Comparison of ENCODE assay signal across 19 cellular contexts in the genomic region with DNA sequence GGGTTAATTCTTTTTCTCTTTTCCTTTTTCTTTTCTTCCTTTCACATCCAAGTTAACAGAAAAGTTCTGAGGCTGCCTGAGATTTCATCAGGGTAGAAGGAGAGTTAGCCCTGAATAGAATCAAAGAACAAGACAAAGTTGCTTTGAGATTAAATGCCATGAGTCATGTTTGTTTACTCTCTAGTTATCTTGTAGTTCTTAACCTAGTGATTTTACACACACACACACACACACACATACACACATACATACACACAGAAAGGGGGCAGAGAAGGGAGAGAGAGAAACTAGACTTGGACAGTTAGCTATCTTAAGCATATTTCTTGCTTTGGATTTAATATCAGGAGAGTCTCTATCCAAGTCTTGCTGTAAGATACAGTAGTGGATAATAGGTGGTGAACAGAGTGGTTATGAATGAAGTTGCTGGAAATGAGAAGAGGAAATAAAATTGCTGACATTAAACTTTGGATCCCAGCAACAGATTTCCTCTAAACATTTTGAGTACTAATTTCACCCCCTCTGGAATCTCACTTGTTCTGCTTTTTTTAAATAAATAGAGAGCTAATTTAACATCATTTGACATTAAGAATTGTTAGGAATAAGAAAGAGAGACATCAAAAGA. TPM values are rescaled to one million over a fixed set of nuclear protein-coding genes. Genes with fewer than 3 reads are reported as not detected.
DNase-seq lines count a peak whose midpoint lies in the region; ATAC-seq, FAIRE-seq and TF ChIP-seq lines count a peak whose summit lies in the region.
"Had no signal": no experiment of that assay in that cellular context is flagged by ENCODE, and none has a peak within 500 bp of the region (broad histone marks: within the 10 kb centered on the region; RNA-seq: fewer than 3 reads in every experiment).

No MANE protein-coding gene starts in this region.

- no peaks in the 10 kb centered on the region for H3K27me3 ChIP-seq in bronchial epithelial cell (ENCODE audit: control insufficient read depth, insufficient read depth, low read length)
- no peaks in the 10 kb centered on the region for H3K27me3 ChIP-seq in lower lobe of right lung (ENCODE audit: low read depth)
- H3K27me3 ChIP-seq in suprapubic skin, result no peaks in the 10 kb centered on the region
- no peaks in the 10 kb centered on the region for H3K27me3 ChIP-seq in tibial artery
- H3K27me3 ChIP-seq: body of pancreas, ovary had no signal

- intact Hi-C loops in Right ventricle myocardium inferior (cut with DNase I), result no loop called here
- intact Hi-C loops in cardiac septum (cut with DNase I), result no loop called here
- intact Hi-C loops in lower lobe of right lung (cut with DNase I), result no loop called here
- intact Hi-C loops in tibial artery (cut with DNase I; ENCODE audit: low total_unique reads), result no loop called here

- H3K9me3 ChIP-seq in lower lobe of right lung (no peaks in the 10 kb centered on the region), suprapubic skin (no peaks in the 10 kb centered on the region), tibial artery (no peaks in the 10 kb centered on the region)
- H3K9me3 ChIP-seq: body of pancreas, ovary had no signal

- no peaks in the 10 kb centered on the region for H3K4me1 ChIP-seq in lower lobe of right lung
- peaks cover 15% of the 10 kb centered on the region for H3K4me1 ChIP-seq in suprapubic skin
- H3K4me1 ChIP-seq in tibial artery, result peaks cover 0 to 7% (median 3%) of the 10 kb centered on the region in 4 donors

- no peak overlapping the region for H3K4me3 ChIP-seq in bronchial epithelial cell (ENCODE audit: low read depth, low read length)
- no peak overlapping the region for H3K4me3 ChIP-seq in lower lobe of right lung
- H3K4me3 ChIP-seq in suprapubic skin, result no peak overlapping the region
- H3K4me3 ChIP-seq in tibial artery, result no peak overlapping the region
- H3K4me3 ChIP-seq: body of pancreas, ovary had no signal

- TF ChIP-seq POLR2A in suprapubic skin (IDR thresholded peaks at IDR 0.05), result no peak

- no peak for TF ChIP-seq EP300 in suprapubic skin (IDR thresholded peaks at IDR 0.05)

- TF ChIP-seq CTCF in bronchial epithelial cell (IDR thresholded peaks at IDR 0.05; ENCODE audit: insufficient read depth, low read length, severe bottlenecking), result no peak
- no peak for TF ChIP-seq CTCF in lower lobe of right lung (IDR thresholded peaks at IDR 0.05)
- TF ChIP-seq CTCF in suprapubic skin (IDR thresholded peaks at IDR 0.05), result no peak
- TF ChIP-seq CTCF in tibial artery (IDR thresholded peaks at IDR 0.05), result no peak
- no peak for TF ChIP-seq CTCF in omental fat pad (IDR thresholded peaks at IDR 0.05)

- DNase-seq in Right ventricle myocardium inferior (ENCODE audit: missing footprints), result no peak
- no peak for DNase-seq in cardiac septum (ENCODE audit: low spot score)
- peak; percentile 48 for DNase-seq in bronchial epithelial cell (ENCODE audit: low read depth)
- no peak for DNase-seq in lower lobe of right lung
- no peak for DNase-seq in suprapubic skin (ENCODE audit: low spot score in 2 of 2)
- DNase-seq in tibial artery, result no peak
- no peak for DNase-seq in omental fat pad (ENCODE audit: low spot score)
- DNase-seq: activated CD8-positive, alpha-beta memory T cell treated with anti-CD3 and anti-CD28 coated beads for 24 hours; CD8-positive, alpha-beta T cell; effector memory CD8-positive, alpha-beta T cell; foreskin fibroblast; KG1; mammary epithelial cell; NCI-H1105; ovary had no signal

- no peaks in the 10 kb centered on the region for H3K36me3 ChIP-seq in bronchial epithelial cell (ENCODE audit: control insufficient read depth, insufficient read depth, low read length)
- no peaks in the 10 kb centered on the region for H3K36me3 ChIP-seq in lower lobe of right lung
- no peaks in the 10 kb centered on the region for H3K36me3 ChIP-seq in suprapubic skin
- no peaks in the 10 kb centered on the region for H3K36me3 ChIP-seq in tibial artery
- H3K36me3 ChIP-seq: ovary had no signal

- ATAC-seq in Right ventricle myocardium inferior (peak; percentile 44), lower lobe of right lung (peak; percentile 35 to 39), HG02852 (IDR thresholded peaks at IDR 0.05; ENCODE audit: unreplicated experiment) (no peak), omental fat pad (ENCODE audit: low FRiP score) (no peak)
- ATAC-seq: body of pancreas; CD8-positive, alpha-beta T cell; effector memory CD8-positive, alpha-beta T cell had no signal

- H3K27ac ChIP-seq in lower lobe of right lung (peak overlapping the region; percentile 40), suprapubic skin (peak overlapping the region; percentile 38), tibial artery (no peak overlapping the region)
- H3K27ac ChIP-seq: ovary had no signal

- FAIRE-seq in bronchial epithelial cell (lab: Jason Lieb, UNC), result no peak
- FAIRE-seq: A204.1, G401.6 had no signal

RNA-seq across cellular contexts. Expression of a gene that starts 19.9 kb away (rescaled TPM):
- total RNA-seq in Right ventricle myocardium inferior, result 2.5 TPM
- total RNA-seq in cardiac septum, result 1.3 TPM
- 1.9 and 5.5 TPM in 2 replicates for total RNA-seq in bronchial epithelial cell
- 10.1 TPM for total RNA-seq in lower lobe of right lung
- total RNA-seq in suprapubic skin, result 10 to 100 TPM; 11.0 to 13.8 (median 11.6) TPM
- 10 to 100 TPM in 3 of 4 donors, 1 to 10 TPM in 1; 8.8 to 26.8 (median 12.4) TPM for total RNA-seq in omental fat pad
- total RNA-seq: CD8-positive, alpha-beta T cell had no signal

Comparison
In these comparisons a context has a peak if more than half of its experiments do, and no peak if none do; other contexts are left out.
1. ATAC-seq: peak in Right ventricle myocardium inferior (single experiment) and lower lobe of right lung (2 of 2); none in HG02852 (single experiment) and omental fat pad (single experiment).
2. H3K27ac ChIP-seq: peak in lower lobe of right lung (single experiment) and suprapubic skin (single experiment); none in tibial artery (0 of 2).